ENCODE assay signal across 18 cellular contexts in genomic region chr17:80804466-80804865, GRCh38.
DNase-seq lines count a peak whose midpoint lies in the region; ATAC-seq and TF ChIP-seq lines count a peak whose summit lies in the region.
"Had no signal": no experiment of that assay in that cellular context is flagged by ENCODE, and none has a peak within 500 bp of the region (broad histone marks: within the 10 kb centered on the region; RNA-seq: fewer than 3 reads in every experiment).

No MANE protein-coding gene starts in this region.

- no peaks in the 10 kb centered on the region for H3K27me3 Mint-ChIP-seq in T-helper 2 cell treated with Interferon-gamma antibody and Interleukin-4, amounts not matched to agents 5 μg/mL and 100 μg/mL, for 36 hours (ENCODE audit: low read depth)
- no peaks in the 10 kb centered on the region for H3K27me3 Mint-ChIP-seq in neural progenitor cell (ENCODE audit: insufficient read depth, low read depth)
- H3K27me3 Mint-ChIP-seq: CD4-positive, alpha-beta memory T cell had no signal

- no peak for DNase-seq in T-helper 2 cell treated with Interferon-gamma antibody and Interleukin-4, amounts not matched to agents 5 μg/mL and 100 μg/mL, for 36 hours (ENCODE audit: low spot score)
- DNase-seq in T-helper 2 cell (no peak), islet precursor cell (peak; percentile 43), aorta (peak; percentile 24 to 46), neural progenitor cell (ENCODE audit: low spot score) (no peak), right atrium auricular region (ENCODE audit: low spot score) (no peak)
- DNase-seq in stimulated activated CD4-positive, alpha-beta T cell treated with anti-CD3 and anti-CD28 coated beads, Interleukin-15, amount 100 ng/mL, for 24 hours = peak; percentile 39
- no peak for DNase-seq in stimulated activated CD4-positive, alpha-beta T cell treated with anti-CD3 and anti-CD28 coated beads, Interleukin-12 subunit alpha, Interleukin-12 subunit beta, amount 100 ng/mL, for 4 hours
- DNase-seq: CD4-positive, alpha-beta memory T cell; EL; glutamatergic neuron; NCI-H526 treated with DMSO at 0.1 percent for 48 hours; retina had no signal

- intact Hi-C loops in aorta (cut with DNase I) = no loop called here

- peaks cover 22% of the 10 kb centered on the region for H3K9me3 Mint-ChIP-seq in T-helper 2 cell treated with Interferon-gamma antibody and Interleukin-4, amounts not matched to agents 5 μg/mL and 100 μg/mL, for 36 hours
- H3K9me3 Mint-ChIP-seq in neural progenitor cell = peaks cover 11% of the 10 kb centered on the region

- H3K79me2 ChIP-seq in neural progenitor cell (ENCODE audit: low read depth) = no peaks in the 10 kb centered on the region

- WGBS in aorta, 2 donors = 93 to 95% methylated on average over 15 of the region's 15 CpGs

- peaks cover 18% of the 10 kb centered on the region for H3K4me1 Mint-ChIP-seq in T-helper 2 cell treated with Interferon-gamma antibody and Interleukin-4, amounts not matched to agents 5 μg/mL and 100 μg/mL, for 36 hours (ENCODE audit: low read depth)
- peaks cover 8% of the 10 kb centered on the region for H3K4me1 Mint-ChIP-seq in neural progenitor cell

- H3K4me2 ChIP-seq in neural progenitor cell = no peak overlapping the region

- no peak overlapping the region for H3K27ac ChIP-seq in aorta (ENCODE audit: low read depth in 1 of 2, low read length in 2 of 2)
- no peak overlapping the region for H3K27ac ChIP-seq in neural progenitor cell
- H3K27ac ChIP-seq in right atrium auricular region = no peak overlapping the region
- H3K27ac ChIP-seq: 22Rv1, epithelial cell of prostate, ovary, Peyer's patch, tibial nerve had no signal

- TF ChIP-seq CTCF in neural progenitor cell (IDR thresholded peaks at IDR 0.05) = no peak
- TF ChIP-seq CTCF in right atrium auricular region (IDR thresholded peaks at IDR 0.05) = no peak

- H3K27me3 ChIP-seq in aorta (ENCODE audit: control insufficient read depth in 1 of 2, insufficient read depth in 2 of 2, low read length in 1 of 2) (no peaks in the 10 kb centered on the region), neural progenitor cell (no peaks in the 10 kb centered on the region), right atrium auricular region (no peaks in the 10 kb centered on the region)
- H3K27me3 ChIP-seq: ovary, Peyer's patch, tibial nerve had no signal

- H3K4me1 ChIP-seq in aorta (ENCODE audit: control insufficient read depth in 1 of 2, insufficient read depth in 2 of 2, low read length in 2 of 2) (no peaks in the 10 kb centered on the region), neural progenitor cell (peaks cover 9% of the 10 kb centered on the region), right atrium auricular region (no peaks in the 10 kb centered on the region)
- H3K4me1 ChIP-seq: Peyer's patch, tibial nerve had no signal

- H3K36me3 ChIP-seq in aorta (ENCODE audit: control insufficient read depth in 1 of 2, insufficient read depth in 2 of 2, low read length in 1 of 2) (no peaks in the 10 kb centered on the region), neural progenitor cell (peaks cover 9% of the 10 kb centered on the region), right atrium auricular region (no peaks in the 10 kb centered on the region)
- H3K36me3 ChIP-seq: ovary, Peyer's patch had no signal

- no peak overlapping the region for H3K9ac ChIP-seq in neural progenitor cell

- no peaks in the 10 kb centered on the region for H3F3A ChIP-seq in neural progenitor cell (ENCODE audit: low read depth)

- no peak for ATAC-seq in aorta (ENCODE audit: low FRiP score)

- no peak overlapping the region for H2AFZ ChIP-seq in neural progenitor cell (replicated peaks)

- peak overlapping the region; percentile 36 for H3K27ac Mint-ChIP-seq in T-helper 2 cell treated with Interferon-gamma antibody and Interleukin-4, amounts not matched to agents 5 μg/mL and 100 μg/mL, for 36 hours
- no peak overlapping the region for H3K27ac Mint-ChIP-seq in neural progenitor cell

- no peaks in the 10 kb centered on the region for H4K20me1 ChIP-seq in neural progenitor cell (ENCODE audit: low read depth)

- no peak overlapping the region for H3K4me3 Mint-ChIP-seq in T-helper 2 cell treated with Interferon-gamma antibody and Interleukin-4, amounts not matched to agents 5 μg/mL and 100 μg/mL, for 36 hours
- no peak overlapping the region for H3K4me3 Mint-ChIP-seq in neural progenitor cell

- no peak overlapping the region for H3K4me3 ChIP-seq in aorta (ENCODE audit: low read length in 2 of 2)
- H3K4me3 ChIP-seq in neural progenitor cell = no peak overlapping the region
- H3K4me3 ChIP-seq in right atrium auricular region = no peak overlapping the region
- H3K4me3 ChIP-seq: ovary, Peyer's patch, tibial nerve had no signal

- H3K9me3 ChIP-seq in aorta (ENCODE audit: control insufficient read depth, low read length) (no peaks in the 10 kb centered on the region), neural progenitor cell (ENCODE audit: low read depth) (peaks cover 10% of the 10 kb centered on the region), right atrium auricular region (peaks cover 0 to 14% of the 10 kb centered on the region in 2 donors)
- H3K9me3 ChIP-seq: ovary, Peyer's patch had no signal

- peaks cover 51% of the 10 kb centered on the region for H3K36me3 Mint-ChIP-seq in T-helper 2 cell treated with Interferon-gamma antibody and Interleukin-4, amounts not matched to agents 5 μg/mL and 100 μg/mL, for 36 hours (ENCODE audit: low read depth)
- H3K36me3 Mint-ChIP-seq in neural progenitor cell = peaks cover 17% of the 10 kb centered on the region

Comparison
In these comparisons a context has a peak if more than half of its experiments do, and no peak if none do; other contexts are left out.
1. DNase-seq: peak in stimulated activated CD4-positive, alpha-beta T cell treated with anti-CD3 and anti-CD28 coated beads, Interleukin-15, amount 100 ng/mL, for 24 hours (single experiment), islet precursor cell (single experiment) and aorta (2 of 2); none in T-helper 2 cell treated with Interferon-gamma antibody and Interleukin-4, amounts not matched to agents 5 μg/mL and 100 μg/mL, for 36 hours (single experiment), T-helper 2 cell (0 of 5), stimulated activated CD4-positive, alpha-beta T cell treated with anti-CD3 and anti-CD28 coated beads, Interleukin-12 subunit alpha, Interleukin-12 subunit beta, amount 100 ng/mL, for 4 hours (single experiment), neural progenitor cell (single experiment) and right atrium auricular region (single experiment).